In genomic region chr15:51205050-51205707, GRCh38 we compare ENCODE assay signal across 19 cellular contexts.
"Had no signal": no experiment of that assay in that cellular context is flagged by ENCODE, and none has a peak within 500 bp of the region (broad histone marks: within the 10 kb centered on the region; RNA-seq: fewer than 3 reads in every experiment).

No MANE protein-coding gene starts in this region.

- H3K4me1 ChIP-seq: colonic mucosa, foreskin keratinocyte, testis, tibial nerve, upper lobe of right lung, vagina had no signal

- H3K4me3 Mint-ChIP-seq: immature natural killer cell; naive thymus-derived CD8-positive, alpha-beta T cell; stimulated activated memory B cell treated with anti-CD40 and anti-IgM and Interleukin-4, amounts not matched to agents 10 μg/mL and 1 μg/mL and 100 μg/mL, for 72 hours; stimulated activated naive CD8-positive, alpha-beta T cell treated with anti-CD3 and anti-CD28 coated beads, Interleukin-15, Interleukin-2, amounts not matched to agents 100 ng/mL and 50 ng/mL, for 24 hours had no signal

- H3K27ac Mint-ChIP-seq: immature natural killer cell; naive thymus-derived CD8-positive, alpha-beta T cell; stimulated activated memory B cell treated with anti-CD40 and anti-IgM and Interleukin-4, amounts not matched to agents 10 μg/mL and 1 μg/mL and 100 μg/mL, for 72 hours; stimulated activated naive CD8-positive, alpha-beta T cell treated with anti-CD3 and anti-CD28 coated beads, Interleukin-15, Interleukin-2, amounts not matched to agents 100 ng/mL and 50 ng/mL, for 24 hours had no signal

- H3K4me3 ChIP-seq: colonic mucosa, spleen, testis, tibial nerve, upper lobe of right lung, vagina had no signal

- DNase-seq: colonic mucosa; dermis blood vessel endothelial cell; erythroblast; foreskin keratinocyte; immature natural killer cell; left ventricle myocardium superior; naive thymus-derived CD8-positive, alpha-beta T cell; spleen; stimulated activated CD4-positive, alpha-beta T cell treated with anti-CD3 and anti-CD28 coated beads, Interleukin-15, amount 100 ng/mL, for 24 hours; stimulated activated CD4-positive, alpha-beta T cell treated with anti-CD3 and anti-CD28 coated beads, Interleukin-1b, Interleukin-23, amount 100 ng/mL, for 48 hours; stimulated activated CD4-positive, alpha-beta T cell treated with anti-CD3 and anti-CD28 coated beads, Interleukin-4, amount 100 ng/mL, for 24 hours; testis; upper lobe of right lung had no signal

- H3K27ac ChIP-seq: colonic mucosa, foreskin keratinocyte, neutrophil, spleen, testis, tibial nerve, upper lobe of right lung, vagina had no signal

- H3K9me3 ChIP-seq: colonic mucosa, neutrophil, spleen, testis, tibial nerve, upper lobe of right lung, vagina had no signal

- H3K27me3 ChIP-seq: colonic mucosa, testis, tibial nerve, upper lobe of right lung, vagina had no signal

- H3K9me3 Mint-ChIP-seq: stimulated activated memory B cell treated with anti-CD40 and anti-IgM and Interleukin-4, amounts not matched to agents 10 μg/mL and 1 μg/mL and 100 μg/mL, for 72 hours; stimulated activated naive CD8-positive, alpha-beta T cell treated with anti-CD3 and anti-CD28 coated beads, Interleukin-15, Interleukin-2, amounts not matched to agents 100 ng/mL and 50 ng/mL, for 24 hours had no signal

- H3K4me1 Mint-ChIP-seq: immature natural killer cell; naive thymus-derived CD8-positive, alpha-beta T cell; stimulated activated memory B cell treated with anti-CD40 and anti-IgM and Interleukin-4, amounts not matched to agents 10 μg/mL and 1 μg/mL and 100 μg/mL, for 72 hours had no signal

- ATAC-seq: foreskin keratinocyte; left ventricle myocardium superior; naive thymus-derived CD8-positive, alpha-beta T cell; sciatic nerve; stimulated activated memory B cell treated with anti-CD40 and anti-IgM and Interleukin-4, amounts not matched to agents 10 μg/mL and 1 μg/mL and 100 μg/mL, for 72 hours; upper lobe of right lung had no signal

- H3K36me3 ChIP-seq: colonic mucosa, neutrophil, spleen, tibial nerve, upper lobe of right lung, vagina had no signal

- H3K36me3 Mint-ChIP-seq: immature natural killer cell; naive thymus-derived CD8-positive, alpha-beta T cell; stimulated activated memory B cell treated with anti-CD40 and anti-IgM and Interleukin-4, amounts not matched to agents 10 μg/mL and 1 μg/mL and 100 μg/mL, for 72 hours had no signal
